In genomic region chr12:49664167-49664566, GRCh38 we compare ENCODE assay signal across 11 cellular contexts. TPM values are rescaled to one million over a fixed set of nuclear protein-coding genes. Genes with fewer than 3 reads are reported as not detected.
DNase-seq lines count a peak whose midpoint lies in the region; ATAC-seq and TF ChIP-seq lines count a peak whose summit lies in the region.
"Had no signal": no experiment of that assay in that cellular context is flagged by ENCODE, and none has a peak within 500 bp of the region (broad histone marks: within the 10 kb centered on the region; RNA-seq: fewer than 3 reads in every experiment).

No MANE protein-coding gene starts in this region.

- H3K27ac ChIP-seq in CD4-positive, CD25-positive, alpha-beta regulatory T cell (ENCODE audit: insufficient read depth, low read length, poor library complexity, severe bottlenecking): no peak overlapping the region
- H3K27ac ChIP-seq in coronary artery: peak overlapping the region; percentile 74 to 84

- no peak overlapping the region for H2AFZ ChIP-seq in Loucy (ENCODE audit: low read length)

- peaks cover 20 to 92% (median 57%) of the 10 kb centered on the region in 4 donors for H3K4me1 Mint-ChIP-seq in CD4-positive, CD25-positive, alpha-beta regulatory T cell
- peaks cover 23% of the 10 kb centered on the region for H3K4me1 Mint-ChIP-seq in neural crest cell

- H3K9me2 ChIP-seq in Loucy (replicated peaks; ENCODE audit: low read depth, low read length): no peaks in the 10 kb centered on the region

- peak overlapping the region; percentile 94 to 96 (median 95) for H3K27ac Mint-ChIP-seq in CD4-positive, CD25-positive, alpha-beta regulatory T cell
- H3K27ac Mint-ChIP-seq in neural crest cell (ENCODE audit: unreplicated experiment): peak overlapping the region; percentile 91

- peaks cover 53% of the 10 kb centered on the region for H3K4me1 ChIP-seq in CD4-positive, CD25-positive, alpha-beta regulatory T cell (ENCODE audit: control insufficient read depth, insufficient read depth, low read length, poor library complexity, severe bottlenecking)
- peaks cover 79% of the 10 kb centered on the region for H3K4me1 ChIP-seq in Loucy (ENCODE audit: insufficient read depth, low read length, poor library complexity, severe bottlenecking)

- H3K4me3 Mint-ChIP-seq in CD4-positive, CD25-positive, alpha-beta regulatory T cell: peak overlapping the region in 2 of 4 donors; percentile 82 to 83
- H3K4me3 Mint-ChIP-seq in neural crest cell: no peak overlapping the region

- peak overlapping the region; percentile 93 for H3K4me2 ChIP-seq in Loucy (ENCODE audit: low read depth, low read length, poor library complexity, severe bottlenecking)

- H3K27me3 Mint-ChIP-seq in CD4-positive, CD25-positive, alpha-beta regulatory T cell: no peaks in the 10 kb centered on the region
- H3K27me3 Mint-ChIP-seq in neural crest cell (ENCODE audit: low read depth): no peaks in the 10 kb centered on the region

- no peak for TF ChIP-seq CTCF in Loucy (conservative IDR thresholded peaks at IDR 0.05; ENCODE audit: low read length)
- TF ChIP-seq CTCF in coronary artery (IDR thresholded peaks at IDR 0.05): no peak
- no peak for TF ChIP-seq CTCF in neural crest cell (conservative IDR thresholded peaks at IDR 0.05)

- DNase-seq in CD4-positive, CD25-positive, alpha-beta regulatory T cell: no peak
- DNase-seq in coronary artery (ENCODE audit: low spot score) (no peak), neural crest cell (ENCODE audit: low read depth, low spot score) (no peak), NCI-H128 (lab: John Stamatoyannopoulos, UW; ENCODE audit: unreplicated experiment) (no peak), NCI-H510A treated with DMSO at 0.1 percent for 48 hours (lab: John Stamatoyannopoulos, UW) (no peak), glomerular visceral epithelial cell (ENCODE audit: extremely low spot score) (no peak)
- DNase-seq: central memory CD4-positive, alpha-beta T cell; SIG-M5; stimulated activated CD4-positive, alpha-beta T cell treated with anti-CD3 and anti-CD28 coated beads, Interleukin-2, amount 100 ng/mL, for 48 hours had no signal

- peaks cover 51% of the 10 kb centered on the region for H3K79me2 ChIP-seq in Loucy (ENCODE audit: insufficient read depth, low read length)

- peaks cover 24% of the 10 kb centered on the region for H3K36me3 Mint-ChIP-seq in CD4-positive, CD25-positive, alpha-beta regulatory T cell
- peaks cover 13% of the 10 kb centered on the region for H3K36me3 Mint-ChIP-seq in neural crest cell (ENCODE audit: low read depth)

- H3K27me3 ChIP-seq in CD4-positive, CD25-positive, alpha-beta regulatory T cell (ENCODE audit: control insufficient read depth, insufficient read depth, low read length): no peaks in the 10 kb centered on the region
- H3K27me3 ChIP-seq in Loucy (ENCODE audit: insufficient read depth, low read length, poor library complexity, severe bottlenecking): no peaks in the 10 kb centered on the region

- H3F3A ChIP-seq in Loucy (ENCODE audit: low read depth): no peaks in the 10 kb centered on the region; the same call in 1 of the 2 replicates

- H3K9me3 ChIP-seq in CD4-positive, CD25-positive, alpha-beta regulatory T cell (ENCODE audit: control insufficient read depth in 2 of 2, low read length in 2 of 2): no peaks in the 10 kb centered on the region
- H3K9me3 ChIP-seq in Loucy (ENCODE audit: insufficient read depth, low read depth, low read length): no peaks in the 10 kb centered on the region

- no peaks in the 10 kb centered on the region for H3K36me3 ChIP-seq in CD4-positive, CD25-positive, alpha-beta regulatory T cell (ENCODE audit: control insufficient read depth, insufficient read depth, low read length)
- peaks cover 10% of the 10 kb centered on the region; the same call in 1 of the 2 replicates for H3K36me3 ChIP-seq in Loucy (ENCODE audit: insufficient read depth, low read length)

- H4K20me1 ChIP-seq in Loucy (ENCODE audit: insufficient read depth, low read length, poor library complexity, severe bottlenecking): no peaks in the 10 kb centered on the region

- H3K9ac ChIP-seq in Loucy (ENCODE audit: low read depth, low read length, poor library complexity, severe bottlenecking): peak overlapping the region; percentile 76

- H3K4me3 ChIP-seq in CD4-positive, CD25-positive, alpha-beta regulatory T cell (ENCODE audit: low read depth, low read length): no peak overlapping the region
- H3K4me3 ChIP-seq in Loucy (ENCODE audit: low read length, poor library complexity, severe bottlenecking) (peak overlapping the region; percentile 10), coronary artery (no peak overlapping the region)

- ATAC-seq in CD4-positive, CD25-positive, alpha-beta regulatory T cell (ENCODE audit: low read depth in 2 of 2): no peak
- no peak for ATAC-seq in HG02610 (IDR thresholded peaks at IDR 0.05; ENCODE audit: unreplicated experiment)

- H3K9me3 Mint-ChIP-seq in CD4-positive, CD25-positive, alpha-beta regulatory T cell: no peaks in the 10 kb centered on the region
- H3K9me3 Mint-ChIP-seq in neural crest cell: no peaks in the 10 kb centered on the region

RNA-seq across cellular contexts. Expression of gene PRPF40B, which starts 40.8 kb away (rescaled TPM):
- total RNA-seq in CD4-positive, CD25-positive, alpha-beta regulatory T cell: 6.3 TPM
- polyA plus RNA-seq in CD4-positive, CD25-positive, alpha-beta regulatory T cell: 1 to 10 TPM in 3 of 4 donors, under 1 TPM in 1; 0.78 to 3.2 (median 1.7) TPM
- 24.4 and 27.0 TPM in 2 replicates for total RNA-seq in neural crest cell

RNA-seq across cellular contexts. Expression of gene FMNL3, which starts 43.0 kb away (rescaled TPM):
- total RNA-seq in CD4-positive, CD25-positive, alpha-beta regulatory T cell: 21.4 TPM
- 1 to 10 TPM; 3.8 to 9.0 (median 5.0) TPM for polyA plus RNA-seq in CD4-positive, CD25-positive, alpha-beta regulatory T cell
- total RNA-seq in neural crest cell: 38.9 and 41.4 TPM in 2 replicates

RNA-seq across cellular contexts. Expression of gene FAM186B, which starts 58.7 kb away (rescaled TPM):
- total RNA-seq in CD4-positive, CD25-positive, alpha-beta regulatory T cell: not detected
- under 1 TPM in 1 of 4 donors, not detected in 3; 0.14 TPM for polyA plus RNA-seq in CD4-positive, CD25-positive, alpha-beta regulatory T cell
- total RNA-seq in neural crest cell: 0.28 TPM in 1 of 2 replicates, not detected in the other
